In the genomic region with DNA sequence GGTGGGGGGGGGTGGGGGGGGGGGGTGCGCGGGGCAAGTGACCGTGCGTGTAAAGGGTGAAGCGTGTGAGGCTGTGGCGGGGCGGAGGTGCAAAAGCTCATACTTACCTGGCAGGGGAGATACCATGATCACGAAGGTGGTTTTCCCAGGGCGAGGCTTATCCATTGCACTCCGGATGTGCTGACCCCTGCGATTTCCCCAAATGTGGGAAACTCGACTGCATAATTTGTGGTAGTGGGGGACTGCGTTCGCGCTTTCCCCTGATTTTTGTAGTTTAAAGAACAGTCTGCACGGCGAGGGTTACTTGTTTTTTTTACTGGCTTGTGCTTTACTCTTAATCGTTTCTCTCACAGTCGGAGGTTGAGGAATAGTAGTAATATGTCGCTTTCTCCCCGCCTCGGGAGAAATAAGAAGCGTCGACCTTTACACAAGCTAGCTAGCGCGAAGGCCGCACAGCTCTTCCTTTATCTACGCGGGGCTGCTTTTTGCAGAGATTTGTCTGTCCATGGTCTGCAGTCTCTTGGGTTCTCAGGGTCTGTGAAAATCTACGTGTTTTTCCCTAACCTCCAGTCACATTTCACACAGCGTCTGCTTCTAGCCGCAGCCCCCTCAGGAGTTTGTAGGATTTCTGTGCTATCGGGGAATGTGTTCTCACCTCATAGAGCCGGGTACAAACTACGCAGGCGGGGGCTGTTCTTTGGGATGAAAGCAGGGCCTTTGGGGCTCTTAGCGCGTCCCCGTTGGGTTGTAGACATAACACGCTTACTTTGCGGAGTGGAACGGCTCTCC, we compare ENCODE assay signal across 7 cellular contexts.
DNase-seq lines count a peak whose midpoint lies in the region; ATAC-seq and TF ChIP-seq lines count a peak whose summit lies in the region.
"Not testable (repeated sequence)": the region's sequence is repeated elsewhere in the genome, so short reads cannot be mapped to it uniquely, and the experiment has no call there.

No MANE protein-coding gene starts in this region.

- ATAC-seq in GM18508 (IDR thresholded peaks at IDR 0.05; ENCODE audit: insufficient read depth, unreplicated experiment) (peak; percentile 91), HG02973 (IDR thresholded peaks at IDR 0.05; ENCODE audit: unreplicated experiment) (peak; percentile 90)

- H4K20me1 ChIP-seq in hepatocyte (ENCODE audit: insufficient read depth, poor library complexity, severe bottlenecking): not testable (repeated sequence)

- H3K27me3 ChIP-seq in hepatocyte: not testable (repeated sequence)

- H3K4me3 ChIP-seq in astrocyte of the cerebellum (ENCODE audit: low read depth, low read length) (peak overlapping the region; percentile 18), hepatocyte (peak overlapping the region; percentile 30), retinal pigment epithelial cell (ENCODE audit: low read length) (peak overlapping the region; percentile 29)

- WGBS in hepatocyte (ENCODE audit: low lambda C conversion rate, missing lambda C conversion rate): under 1% methylated on average over 34 of the region's 42 CpGs

- DNase-seq in NCI-H1930 (lab: John Stamatoyannopoulos, UW) (peak; percentile 71 to 94), T-helper 22 cell (ENCODE audit: low read depth) (peak; percentile 52), astrocyte of the cerebellum (ENCODE audit: low read depth) (peak; percentile 94), hepatocyte (ENCODE audit: low spot score) (peak; percentile 94), retinal pigment epithelial cell (ENCODE audit: low read depth) (peak; percentile 92)

- H3K4me2 ChIP-seq in hepatocyte: peak overlapping the region; percentile 94

- peak overlapping the region; percentile 99 for H3K27ac ChIP-seq in hepatocyte

- H3K9me3 ChIP-seq in hepatocyte (ENCODE audit: low read depth): not testable (repeated sequence)

- not testable (repeated sequence) for TF ChIP-seq CTCF in astrocyte of the cerebellum (IDR thresholded peaks at IDR 0.05; ENCODE audit: low read depth, low read length, missing control alignments); hepatocyte (IDR thresholded peaks at IDR 0.05; ENCODE audit: poor library complexity); retinal pigment epithelial cell (conservative IDR thresholded peaks at IDR 0.05; ENCODE audit: low read depth, low read length)

- H3K79me2 ChIP-seq in hepatocyte: not testable (repeated sequence)

- H3K9me2 ChIP-seq in hepatocyte (replicated peaks; ENCODE audit: insufficient read depth): not testable (repeated sequence)

- H3K4me1 ChIP-seq in hepatocyte (ENCODE audit: insufficient read depth): not testable (repeated sequence)

- not testable (repeated sequence) for H2AFZ ChIP-seq in hepatocyte

- in situ Hi-C loops in astrocyte of the cerebellum (cut with HindIII; ENCODE audit: low sequenced_read_pairs): not testable (repeated sequence)

- not testable (repeated sequence) for H3K36me3 ChIP-seq in hepatocyte (replicated peaks; ENCODE audit: insufficient read depth, low read depth)

Comparison
In these comparisons a context has a peak if more than half of its experiments do, and no peak if none do; other contexts are left out.
1. Peak in every context shown above with its lines: DNase-seq, ATAC-seq, H3K4me3 ChIP-seq and H3K27ac ChIP-seq.